25 cellular contexts compared by ENCODE assay signal in genomic region chr4:66034671-66035070, GRCh38.
DNase-seq lines count a peak whose midpoint lies in the region; ATAC-seq and TF ChIP-seq lines count a peak whose summit lies in the region.
"Had no signal": no experiment of that assay in that cellular context is flagged by ENCODE, and none has a peak within 500 bp of the region (broad histone marks: within the 10 kb centered on the region; RNA-seq: fewer than 3 reads in every experiment).

No MANE protein-coding gene starts in this region.

- DNase-seq in NCI-H1436 treated with DMSO at 0.1 percent for 48 hours (lab: John Stamatoyannopoulos, UW) (peak; percentile 10), NCI-H1436 (lab: John Stamatoyannopoulos, UW) (no peak), NCI-H2081 (lab: John Stamatoyannopoulos, UW) (peak; percentile 54 to 81), retina (peak; percentile 4), Calu3 (no peak), GDM1 (lab: John Stamatoyannopoulos, UW) (no peak)
- DNase-seq: activated CD4-positive, alpha-beta T cell treated with anti-CD3 and anti-CD28 coated beads for 36 hours; activated gamma-delta T cell; adrenal gland; AML-193; CD8-positive, alpha-beta memory T cell; H9; heart left ventricle; left cardiac atrium; NCI-H1048; NCI-H526; trophoblast cell had no signal

- peak overlapping the region; percentile 88 for H3K27ac ChIP-seq in VCaP
- H3K27ac ChIP-seq: adrenal gland, heart left ventricle, HL-60, neutrophil, prostate gland had no signal

- peaks cover 5% of the 10 kb centered on the region for H3K9me3 Mint-ChIP-seq in Calu3 (ENCODE audit: low read depth, unreplicated experiment)
- H3K9me3 Mint-ChIP-seq: T-helper 1 cell treated with Interleukin-12 subunit alpha and Interleukin-12 subunit beta and Interleukin-4 antibody, amounts not matched to agents 30 μg/mL and 1 μg/mL, for 36 hours had no signal

- H3K4me1 Mint-ChIP-seq in Calu3 (ENCODE audit: low read depth, unreplicated experiment): no peaks in the 10 kb centered on the region
- H3K4me1 Mint-ChIP-seq: activated CD4-positive, alpha-beta T cell treated with anti-CD3 and anti-CD28 coated beads for 36 hours; CD8-positive, alpha-beta memory T cell; memory B cell had no signal

- intact Hi-C loops in Calu3 (cut with micrococcal nuclease; ENCODE audit: unreplicated experiment): no loop called here

- ATAC-seq in HG02642 (IDR thresholded peaks at IDR 0.05; ENCODE audit: poor library complexity, unreplicated experiment): no peak
- ATAC-seq: activated CD4-positive, alpha-beta T cell treated with anti-CD3 and anti-CD28 coated beads for 36 hours; heart left ventricle; left cardiac atrium had no signal

- CTCF ChIA-PET in Calu3 (lab: Charles Lee): no interaction called here

- TF ChIP-seq CTCF in VCaP (conservative IDR thresholded peaks at IDR 0.05) (no peak), Calu3 (IDR thresholded peaks at IDR 0.05; ENCODE audit: unreplicated experiment) (no peak)

- no peaks in the 10 kb centered on the region for H3K36me3 Mint-ChIP-seq in Calu3 (ENCODE audit: insufficient read depth, unreplicated experiment)
- H3K36me3 Mint-ChIP-seq: brain; CD8-positive, alpha-beta memory T cell; memory B cell had no signal

- H3K27me3 Mint-ChIP-seq in Calu3 (ENCODE audit: unreplicated experiment): no peaks in the 10 kb centered on the region
- H3K27me3 Mint-ChIP-seq: activated CD4-positive, alpha-beta T cell treated with anti-CD3 and anti-CD28 coated beads for 36 hours; brain; CD8-positive, alpha-beta memory T cell; memory B cell had no signal

- BruUV-seq in Calu3 (replicated peaks; lab: Mats Ljungman, UMichigan): no TSS peak

- H3K27ac Mint-ChIP-seq in Calu3 (ENCODE audit: unreplicated experiment): no peak overlapping the region
- H3K27ac Mint-ChIP-seq: activated CD4-positive, alpha-beta T cell treated with anti-CD3 and anti-CD28 coated beads for 36 hours; CD8-positive, alpha-beta memory T cell; memory B cell; T-helper 1 cell treated with Interleukin-12 subunit alpha and Interleukin-12 subunit beta and Interleukin-4 antibody, amounts not matched to agents 30 μg/mL and 1 μg/mL, for 36 hours had no signal

- H3K4me3 Mint-ChIP-seq in Calu3 (ENCODE audit: low read depth, unreplicated experiment): no peak overlapping the region
- H3K4me3 Mint-ChIP-seq: activated CD4-positive, alpha-beta T cell treated with anti-CD3 and anti-CD28 coated beads for 36 hours; brain; CD8-positive, alpha-beta memory T cell; H9; memory B cell; T-helper 1 cell treated with Interleukin-12 subunit alpha and Interleukin-12 subunit beta and Interleukin-4 antibody, amounts not matched to agents 30 μg/mL and 1 μg/mL, for 36 hours had no signal

Comparison
In these comparisons a context has a peak if more than half of its experiments do, and no peak if none do; other contexts are left out.
1. DNase-seq: peak in NCI-H1436 treated with DMSO at 0.1 percent for 48 hours (single experiment), NCI-H2081 (2 of 2) and retina (single experiment); none in NCI-H1436 (single experiment), Calu3 (single experiment) and GDM1 (single experiment).